Comparison of ENCODE assay signal across 8 cellular contexts in genomic region chr4:26861434-26862186, GRCh38. TPM values are rescaled to one million over a fixed set of nuclear protein-coding genes. Genes with fewer than 3 reads are reported as not detected.
DNase-seq lines count a peak whose midpoint lies in the region; ATAC-seq and TF ChIP-seq lines count a peak whose summit lies in the region.

No MANE protein-coding gene starts in this region.

- no peaks in the 10 kb centered on the region for H3K9me3 Mint-ChIP-seq in activated CD4-positive, alpha-beta memory T cell treated with anti-CD3 and anti-CD28 coated beads, Interleukin-2, amount 10 ng/mL, durations not matched to agents 7 days and 5 days
- no peaks in the 10 kb centered on the region for H3K9me3 Mint-ChIP-seq in memory B cell

- H3K27me3 Mint-ChIP-seq in activated CD4-positive, alpha-beta memory T cell treated with anti-CD3 and anti-CD28 coated beads, Interleukin-2, amount 10 ng/mL, durations not matched to agents 7 days and 5 days = no peaks in the 10 kb centered on the region
- H3K27me3 Mint-ChIP-seq in memory B cell = no peaks in the 10 kb centered on the region

- H3K36me3 Mint-ChIP-seq in activated CD4-positive, alpha-beta memory T cell treated with anti-CD3 and anti-CD28 coated beads, Interleukin-2, amount 10 ng/mL, durations not matched to agents 7 days and 5 days (ENCODE audit: low read depth) = peaks cover 11% of the 10 kb centered on the region
- no peaks in the 10 kb centered on the region for H3K36me3 Mint-ChIP-seq in memory B cell

- in situ Hi-C loops in GM18951 (cut with MboI; ENCODE audit: low sequenced_read_pairs, unreplicated experiment) = no loop called here

- TF ChIP-seq POLR2A in GM18951 (IDR thresholded peaks at IDR 0.05; ENCODE audit: extremely low read depth, insufficient read depth, insufficient read length) = peak; percentile 46

- H3K27ac Mint-ChIP-seq in activated CD4-positive, alpha-beta memory T cell treated with anti-CD3 and anti-CD28 coated beads, Interleukin-2, amount 10 ng/mL, durations not matched to agents 7 days and 5 days = peak overlapping the region; percentile 96
- peak overlapping the region; percentile 92 for H3K27ac Mint-ChIP-seq in memory B cell

- CTCF ChIA-PET in activated CD4-positive, alpha-beta memory T cell treated with anti-CD3 and anti-CD28 coated beads, Interleukin-2, amount 10 ng/mL, durations not matched to agents 7 days and 5 days (lab: Charles Lee) = interaction anchor here (0.7 to 6.5 kb wide), 6 partner anchors 20 to 277 kb away, joined by 4 to 57 read pairs (median 8); partner anchors contain the start of gene TBC1D19

- peak overlapping the region; percentile 87 for H3K4me3 Mint-ChIP-seq in activated CD4-positive, alpha-beta memory T cell treated with anti-CD3 and anti-CD28 coated beads, Interleukin-2, amount 10 ng/mL, durations not matched to agents 7 days and 5 days
- H3K4me3 Mint-ChIP-seq in memory B cell = peak overlapping the region; percentile 88

- POLR2A ChIA-PET in activated CD4-positive, alpha-beta memory T cell treated with anti-CD3 and anti-CD28 coated beads, Interleukin-2, amount 10 ng/mL, durations not matched to agents 7 days and 5 days (lab: Charles Lee) = interaction anchor here (0.7 to 7.1 kb wide), 25 partner anchors 8 to 1002 kb away, joined by 3 to 259 read pairs (median 5); partner anchors contain the start of gene TBC1D19

- DNase-seq in AG08395 (ENCODE audit: low spot score) = peak; percentile 48
- peak; percentile 82 for DNase-seq in NCI-H69 (lab: John Stamatoyannopoulos, UW)
- peak; percentile 79 for DNase-seq in activated CD4-positive, alpha-beta memory T cell treated with anti-CD3 and anti-CD28 coated beads, Interleukin-2, amount 10 ng/mL, durations not matched to agents 7 days and 5 days
- DNase-seq in effector CD4-positive, alpha-beta T cell = peak; percentile 67
- peak; percentile 75 to 80 for DNase-seq in memory B cell (ENCODE audit: low spot score in 2 of 2)
- peak; percentile 33 for DNase-seq in stimulated activated CD8-positive, alpha-beta memory T cell treated with anti-CD3 and anti-CD28 coated beads, Interleukin-15, amount 100 ng/mL, for 24 hours (ENCODE audit: low read depth)

- ATAC-seq in HG03175 (IDR thresholded peaks at IDR 0.05; ENCODE audit: unreplicated experiment) = peak; percentile 45
- ATAC-seq in memory B cell (ENCODE audit: low read depth) = peak; percentile 53

- peaks cover 61% of the 10 kb centered on the region for H3K4me1 Mint-ChIP-seq in activated CD4-positive, alpha-beta memory T cell treated with anti-CD3 and anti-CD28 coated beads, Interleukin-2, amount 10 ng/mL, durations not matched to agents 7 days and 5 days
- H3K4me1 Mint-ChIP-seq in memory B cell = peaks cover 38% of the 10 kb centered on the region

RNA-seq across cellular contexts. Expression of gene STIM2, which starts 1.0 kb away (rescaled TPM):
- total RNA-seq in activated CD4-positive, alpha-beta memory T cell treated with anti-CD3 and anti-CD28 coated beads, Interleukin-2, amount 10 ng/mL, durations not matched to agents 7 days and 5 days = 10 to 100 TPM; 53.3 to 58.7 TPM

Comparison
In these comparisons a context has a peak if more than half of its experiments do, and no peak if none do; other contexts are left out.
1. Peak in every context shown above with its lines: DNase-seq and ATAC-seq.